10 cellular contexts compared by ENCODE assay signal in the genomic region with DNA sequence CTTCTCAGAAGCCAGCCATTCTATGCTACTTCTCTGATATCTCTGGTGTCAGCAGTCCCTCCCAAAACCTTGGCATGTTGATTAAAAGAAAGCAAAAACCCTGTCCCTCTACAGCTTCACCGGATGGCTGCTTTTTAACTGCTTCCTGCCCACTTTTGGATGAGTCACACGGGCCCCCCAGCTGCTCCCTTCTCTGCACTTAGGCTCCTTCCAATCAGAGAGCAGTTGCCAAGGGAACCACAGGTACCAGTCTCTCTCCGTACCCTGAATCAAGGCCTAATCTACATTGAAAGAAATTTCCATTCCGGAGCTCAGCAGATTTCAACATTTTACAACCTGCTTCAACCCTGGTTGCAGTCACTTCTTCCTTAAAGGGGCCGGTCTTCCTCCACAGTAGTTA.
DNase-seq lines count a peak whose midpoint lies in the region; ATAC-seq, FAIRE-seq and TF ChIP-seq lines count a peak whose summit lies in the region.
"Had no signal": no experiment of that assay in that cellular context is flagged by ENCODE, and none has a peak within 500 bp of the region (broad histone marks: within the 10 kb centered on the region; RNA-seq: fewer than 3 reads in every experiment).

No MANE protein-coding gene starts in this region.

- no peak for TF ChIP-seq CTCF in GM12865 (IDR thresholded peaks at IDR 0.05; ENCODE audit: insufficient read depth, low read depth, low read length, missing control alignments)
- TF ChIP-seq CTCF in D721Med (IDR thresholded peaks at IDR 0.05; ENCODE audit: insufficient read depth, missing control alignments): no peak
- TF ChIP-seq CTCF in prostate gland (IDR thresholded peaks at IDR 0.05): no peak

- H3K4me3 ChIP-seq in GM12865 (ENCODE audit: low read depth, low read length): no peak overlapping the region
- no peak overlapping the region for H3K4me3 ChIP-seq in SK-N-MC
- no peak overlapping the region for H3K4me3 ChIP-seq in prostate gland

- H3K27me3 ChIP-seq in prostate gland (replicated peaks; ENCODE audit: insufficient read depth): peaks cover 4% of the 10 kb centered on the region

- FAIRE-seq in D721Med (lab: Jason Lieb, UNC): no peak

- WGBS in prostate gland: 6% methylated on average over 5 of the region's 5 CpGs

- H3K9ac ChIP-seq in SK-N-MC (ENCODE audit: insufficient read length): no peak overlapping the region

- intact Hi-C loops in left colon (cut with DNase I, micrococcal nuclease) (no loop called here), prostate gland (cut with DNase I) (no loop called here)

- TF ChIP-seq POLR2A in prostate gland (IDR thresholded peaks at IDR 0.05): no peak

- H3K27ac ChIP-seq in SK-N-MC (no peak overlapping the region), prostate gland (no peak overlapping the region)

- no peaks in the 10 kb centered on the region for H3K9me3 ChIP-seq in SK-N-MC (ENCODE audit: low read depth, low read length)
- H3K9me3 ChIP-seq in prostate gland: no peaks in the 10 kb centered on the region

- H3K36me3 ChIP-seq in SK-N-MC (ENCODE audit: insufficient read depth, low read length) (no peaks in the 10 kb centered on the region), prostate gland (no peaks in the 10 kb centered on the region)

- no peaks in the 10 kb centered on the region for H3K4me1 ChIP-seq in prostate gland (replicated peaks)

- peak; percentile 68 for DNase-seq in COR-L47 (lab: John Stamatoyannopoulos, UW)
- peak; percentile 3 for DNase-seq in GM12865 (ENCODE audit: low read depth)
- DNase-seq in SK-N-MC (ENCODE audit: low read depth, low spot score): peak; percentile 3
- DNase-seq in left colon: peak in 1 of 2 donors; percentile 29
- DNase-seq in D721Med (ENCODE audit: insufficient read length, low spot score): no peak
- DNase-seq in ecto neural progenitor cell (ENCODE audit: low spot score): no peak
- no peak for DNase-seq in NK-92 treated with Interleukin-12 subunit alpha and Interleukin-12 subunit beta, amount 100 ng/mL, for 24 hours (lab: John Stamatoyannopoulos, UW)
- DNase-seq in prostate gland (ENCODE audit: low spot score): no peak
- DNase-seq: mammary epithelial cell had no signal

- ATAC-seq in left colon: peak; percentile 38
- ATAC-seq: esophagus mucosa had no signal

Comparison
In these comparisons a context has a peak if more than half of its experiments do, and no peak if none do; other contexts are left out.
1. DNase-seq: peak in COR-L47 (single experiment), GM12865 (single experiment) and SK-N-MC (single experiment); none in D721Med (single experiment), ecto neural progenitor cell (single experiment), NK-92 treated with Interleukin-12 subunit alpha and Interleukin-12 subunit beta, amount 100 ng/mL, for 24 hours (single experiment) and prostate gland (single experiment).